ENCODE assay signal across 8 cellular contexts in the genomic region with DNA sequence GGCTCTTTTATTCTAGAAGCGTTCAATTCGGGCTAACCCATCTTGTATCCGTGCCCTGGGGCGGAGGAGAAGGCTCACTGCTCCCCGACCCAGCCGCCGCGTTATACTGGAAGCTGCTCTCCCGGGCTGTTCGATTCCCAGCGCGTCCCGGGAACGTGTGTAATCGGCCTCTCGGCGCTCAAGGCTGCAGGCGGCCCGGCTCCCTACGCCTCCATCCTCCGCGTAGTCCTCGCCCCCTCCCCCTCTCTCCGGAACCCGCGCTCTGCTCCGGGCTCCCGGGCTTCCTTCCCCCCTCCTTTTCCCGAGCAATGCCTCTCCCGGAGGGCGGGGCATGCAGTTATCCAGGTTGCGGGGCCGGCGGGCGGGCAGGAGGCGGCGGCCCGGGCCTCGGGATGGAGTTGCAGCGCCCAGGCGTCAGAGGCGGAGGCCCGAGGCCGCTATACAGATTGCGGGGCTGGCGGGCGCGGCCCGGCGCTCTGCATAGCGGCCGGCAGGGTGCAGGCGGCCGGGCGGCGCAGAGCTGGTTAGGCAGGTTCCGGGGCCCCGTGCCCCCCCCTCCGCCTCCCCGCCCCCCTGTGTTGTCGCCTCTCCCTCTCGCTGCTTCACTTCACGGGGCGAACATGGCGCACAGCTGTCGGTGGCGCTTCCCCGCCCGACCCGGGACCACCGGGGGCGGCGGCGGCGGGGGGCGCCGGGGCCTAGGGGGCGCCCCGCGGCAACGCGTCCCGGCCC. TPM values are rescaled to one million over a fixed set of nuclear protein-coding genes. Genes with fewer than 3 reads are reported as not detected.
DNase-seq lines count a peak whose midpoint lies in the region; ATAC-seq, FAIRE-seq and TF ChIP-seq lines count a peak whose summit lies in the region.

TSS of gene KMT2A (plus strand) at position 600 of the 732 bp plus-strand sequence. CDS start at position 621, 21 bp downstream.

- no peak for TF ChIP-seq CTCF in WI38 (IDR thresholded peaks at IDR 0.05; ENCODE audit: low read depth, low read length)
- no peak for TF ChIP-seq CTCF in bronchial epithelial cell (IDR thresholded peaks at IDR 0.05; ENCODE audit: insufficient read depth, low read length, severe bottlenecking)
- TF ChIP-seq CTCF in smooth muscle cell (IDR thresholded peaks at IDR 0.05; ENCODE audit: borderline replicate concordance, insufficient read depth, poor library complexity, severe bottlenecking) = no peak

- no peaks in the 10 kb centered on the region for H3K9me3 ChIP-seq in smooth muscle cell (replicated peaks; ENCODE audit: low read depth)

- H3K4me3 ChIP-seq in ACC112 (ENCODE audit: low read depth, low read length) = peak within 1 kb of the TSS; percentile 92
- H3K4me3 ChIP-seq in WI38 (ENCODE audit: low read depth, low read length) = peak within 1 kb of the TSS; percentile 89
- H3K4me3 ChIP-seq in bronchial epithelial cell (ENCODE audit: low read depth, low read length) = peak within 1 kb of the TSS; percentile 86
- H3K4me3 ChIP-seq in smooth muscle cell = peak within 1 kb of the TSS; percentile 93

- H3K4me2 ChIP-seq in smooth muscle cell = peak within 1 kb of the TSS; percentile 96

- H2AFZ ChIP-seq in ACC112 (ENCODE audit: low read length, unreplicated experiment) = peak within 1 kb of the TSS; percentile 89
- H2AFZ ChIP-seq in smooth muscle cell (ENCODE audit: low read depth) = peak within 1 kb of the TSS; percentile 88

- H3K9ac ChIP-seq in smooth muscle cell (ENCODE audit: low read depth) = peak within 1 kb of the TSS; percentile 94

- FAIRE-seq in bronchial epithelial cell (lab: Jason Lieb, UNC) = no peak

- H4K20me1 ChIP-seq in smooth muscle cell (ENCODE audit: low read depth) = peaks cover 42% of the 10 kb centered on the region

- WGBS in smooth muscle cell (ENCODE audit: low lambda C conversion rate) = under 1% methylated on average over 33 of the region's 83 CpGs

- peak; percentile 63 for ATAC-seq in GM18907 (IDR thresholded peaks at IDR 0.05; ENCODE audit: unreplicated experiment)
- peak; percentile 42 for ATAC-seq in HG03159 (IDR thresholded peaks at IDR 0.05; ENCODE audit: unreplicated experiment)

- peaks cover 21% of the 10 kb centered on the region for H3K4me1 ChIP-seq in ACC112 (ENCODE audit: control insufficient read depth, insufficient read depth, low read length, unreplicated experiment)
- peaks cover 29% of the 10 kb centered on the region for H3K4me1 ChIP-seq in smooth muscle cell (ENCODE audit: low read depth)

- no peaks in the 10 kb centered on the region for H3F3A ChIP-seq in smooth muscle cell (ENCODE audit: low read depth)

- H3K79me2 ChIP-seq in ACC112 (ENCODE audit: control insufficient read depth, insufficient read depth, low read length, unreplicated experiment) (peaks cover 46% of the 10 kb centered on the region), smooth muscle cell (ENCODE audit: low read depth) (peaks cover 44% of the 10 kb centered on the region)

- H3K27ac ChIP-seq in ACC112 (ENCODE audit: low read depth, low read length) (peak within 1 kb of the TSS; percentile 60; the same call in 1 of the 2 replicates), smooth muscle cell (ENCODE audit: low read depth) (peak within 1 kb of the TSS; percentile 67)

- H3K36me3 ChIP-seq in ACC112 (ENCODE audit: insufficient read depth, low read length) (peaks cover 8% of the 10 kb centered on the region; the same call in 1 of the 2 replicates), bronchial epithelial cell (ENCODE audit: control insufficient read depth, insufficient read depth, low read length) (no peaks in the 10 kb centered on the region), smooth muscle cell (ENCODE audit: low read depth) (no peaks in the 10 kb centered on the region)

- no peaks in the 10 kb centered on the region for H3K27me3 ChIP-seq in ACC112 (ENCODE audit: insufficient read depth, low read length)
- no peaks in the 10 kb centered on the region for H3K27me3 ChIP-seq in bronchial epithelial cell (ENCODE audit: control insufficient read depth, insufficient read depth, low read length)
- H3K27me3 ChIP-seq in smooth muscle cell (ENCODE audit: low read depth) = no peaks in the 10 kb centered on the region

- peak; percentile 93 for DNase-seq in NCI-H2227 treated with DMSO at 0.1 percent for 48 hours (lab: John Stamatoyannopoulos, UW)
- DNase-seq in bronchial epithelial cell (ENCODE audit: low read depth) = peak; percentile 76
- peak; percentile 93 for DNase-seq in iPS-NIHi7 (ENCODE audit: extremely low spot score)
- peak; percentile 90 for DNase-seq in smooth muscle cell (lab: John Stamatoyannopoulos, UW; ENCODE audit: unreplicated experiment)

RNA-seq across cellular contexts. Expression of gene KMT2A, which starts in this region (rescaled TPM):
- 14.0 and 20.6 TPM in 2 replicates for total RNA-seq in bronchial epithelial cell
- total RNA-seq in smooth muscle cell = 26.6 and 27.8 TPM in 2 replicates
- polyA plus RNA-seq in smooth muscle cell = 15.5 and 19.6 TPM in 2 replicates

Comparison
In these comparisons a context has a peak if more than half of its experiments do, and no peak if none do; other contexts are left out.
1. Peak in every context shown above with its lines: DNase-seq, ATAC-seq, H3K4me3 ChIP-seq and H3K27ac ChIP-seq.